8 cellular contexts compared by ENCODE assay signal in the genomic region with DNA sequence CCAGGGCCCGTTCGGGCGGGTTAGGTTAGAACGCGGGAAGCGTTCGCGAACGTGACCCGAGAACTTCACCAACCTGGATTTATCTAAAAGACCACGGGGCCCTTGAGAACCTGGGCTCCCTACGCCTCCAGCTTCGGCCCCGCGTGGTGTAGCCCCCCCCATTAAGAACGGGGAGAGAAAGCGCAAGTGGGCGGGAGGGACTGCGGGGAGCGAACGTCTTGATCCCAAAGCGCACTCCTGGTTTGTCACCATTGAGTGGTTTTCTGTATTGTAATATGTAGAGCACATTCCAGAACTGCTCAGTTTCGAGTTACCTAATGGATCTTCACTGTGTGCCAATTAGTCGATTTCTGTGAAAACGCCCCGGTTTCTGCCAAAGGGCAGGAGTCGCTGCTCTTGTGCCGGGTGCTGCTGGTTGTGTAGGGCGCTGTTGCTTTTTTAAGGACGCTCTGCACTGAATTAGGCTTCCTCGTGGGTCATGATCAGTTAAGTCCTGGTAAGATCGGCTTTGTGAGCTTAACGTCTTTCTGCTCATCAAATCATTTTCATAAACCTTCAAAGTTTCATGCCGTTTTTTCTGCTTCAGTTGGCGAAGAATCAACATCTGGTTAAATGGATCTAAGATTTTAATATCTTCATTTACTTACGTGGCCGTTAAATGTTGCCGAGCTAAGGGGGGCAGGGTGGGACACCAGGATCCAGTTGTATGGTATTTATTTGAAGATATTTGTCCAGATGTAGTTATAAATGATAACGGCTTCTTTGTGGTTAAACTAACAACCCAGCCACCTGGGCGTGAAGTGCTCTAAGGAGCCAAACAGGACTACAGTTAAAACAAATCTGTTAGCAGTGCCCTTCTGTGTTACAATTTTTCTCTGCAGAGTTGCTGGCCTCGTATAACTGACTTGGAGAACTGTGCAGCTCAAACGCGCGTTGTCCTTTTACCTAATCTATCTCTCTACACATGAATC. TPM values are rescaled to one million over a fixed set of nuclear protein-coding genes. Genes with fewer than 3 reads are reported as not detected.
A peak's percentile ranks its signal among the peaks of the same experiment; 100 is the strongest.
DNase-seq lines count a peak whose midpoint lies in the region; ATAC-seq and TF ChIP-seq lines count a peak whose summit lies in the region.

No MANE protein-coding gene starts in this region.

- peaks cover 0 to 8% (median 0%) of the 10 kb centered on the region in 4 donors for H3K4me1 ChIP-seq in right lobe of liver

- intact Hi-C loops in right lobe of liver (cut with DNase I) = loop anchor here in 1 of 2 donors (5.0 kb wide), 1 partner anchor 232 kb away; no protein-coding TSS in a partner anchor

- DNase-seq in NCI-H2029 (lab: John Stamatoyannopoulos, UW) = peak; percentile 2
- DNase-seq in NCI-H2029 treated with DMSO at 0.1 percent for 48 hours (lab: John Stamatoyannopoulos, UW) = no peak
- peak; percentile 16 for DNase-seq in NCI-H1417 treated with DMSO at 0.1 percent for 48 hours (lab: John Stamatoyannopoulos, UW)
- DNase-seq in choroid plexus epithelial cell (ENCODE audit: low read depth) = peak; percentile 55
- peak; percentile 54 to 74 (median 73) for DNase-seq in right lobe of liver
- peak; percentile 15 to 34 (median 28) for DNase-seq in stimulated activated CD4-positive, alpha-beta T cell treated with anti-CD3 and anti-CD28 coated beads, TNF-alpha, amount 100 ng/mL, for 48 hours (ENCODE audit: low read depth in 3 of 3)

- ATAC-seq in HG02798 (IDR thresholded peaks at IDR 0.05; ENCODE audit: poor library complexity, unreplicated experiment) (peak; percentile 42), right lobe of liver (peak; percentile 69 to 82 (median 79))

- peak overlapping the region; percentile 59 to 88 (median 60) for H3K27ac ChIP-seq in right lobe of liver

- H3K27me3 ChIP-seq in right lobe of liver = no peaks in the 10 kb centered on the region

- WGBS in right lobe of liver (ENCODE audit: insufficient coverage, low coverage, low lambda C conversion rate, missing lambda C conversion rate) = under 1% methylated on average over 38 of the region's 44 CpGs

- H3K36me3 ChIP-seq in right lobe of liver = no peaks in the 10 kb centered on the region

- H3K9me3 ChIP-seq in right lobe of liver = no peaks in the 10 kb centered on the region

- peak overlapping the region; percentile 87 for H3K4me3 ChIP-seq in WI38 (ENCODE audit: low read depth, low read length)
- peak overlapping the region; percentile 74 for H3K4me3 ChIP-seq in choroid plexus epithelial cell (ENCODE audit: low read depth, low read length)
- H3K4me3 ChIP-seq in right lobe of liver = peak overlapping the region; percentile 66 to 78 (median 77)

- TF ChIP-seq CTCF in WI38 (IDR thresholded peaks at IDR 0.05; ENCODE audit: low read depth, low read length) (no peak), choroid plexus epithelial cell (conservative IDR thresholded peaks at IDR 0.05; ENCODE audit: low read depth, low read length) (no peak), right lobe of liver (IDR thresholded peaks at IDR 0.05) (no peak)

- TF ChIP-seq POLR2A in right lobe of liver (IDR thresholded peaks at IDR 0.05) = peak; percentile 41

RNA-seq across cellular contexts. Expression of a gene that starts 0.8 kb away (rescaled TPM):
- 1 to 10 TPM in 2 of 6 experiments, under 1 TPM in 3, not detected in 1; 0.22 to 1.8 (median 0.86) TPM for total RNA-seq in right lobe of liver
